ENCODE assay signal across 11 cellular contexts in genomic region chr4:153001626-153002025, GRCh38.
"Had no signal": no experiment of that assay in that cellular context is flagged by ENCODE, and none has a peak within 500 bp of the region (broad histone marks: within the 10 kb centered on the region; RNA-seq: fewer than 3 reads in every experiment).

No MANE protein-coding gene starts in this region.

- H3K9me3 ChIP-seq: gastrocnemius medialis, suprapubic skin, upper lobe of right lung had no signal

- H3K9me3 Mint-ChIP-seq: activated naive CD4-positive, alpha-beta T cell treated with anti-CD3 and anti-CD28 coated beads for 36 hours; stimulated activated memory B cell treated with anti-CD40 and anti-IgM and Interleukin-4, amounts not matched to agents 10 μg/mL and 1 μg/mL and 100 μg/mL, for 72 hours had no signal

- ATAC-seq: activated CD4-positive, alpha-beta T cell treated with anti-CD3 and anti-CD28 coated beads for 36 hours; activated CD8-positive, alpha-beta T cell treated with anti-CD3 and anti-CD28 coated beads, Interleukin-2, amount 10 ng/mL, durations not matched to agents 7 days and 5 days; gastrocnemius medialis; stimulated activated memory B cell treated with anti-CD40 and anti-IgM and Interleukin-4, amounts not matched to agents 10 μg/mL and 1 μg/mL and 100 μg/mL, for 72 hours; upper lobe of right lung had no signal

- H3K27me3 Mint-ChIP-seq: activated CD4-positive, alpha-beta T cell treated with anti-CD3 and anti-CD28 coated beads for 36 hours had no signal

- H3K4me3 Mint-ChIP-seq: activated CD4-positive, alpha-beta T cell treated with anti-CD3 and anti-CD28 coated beads for 36 hours; activated CD8-positive, alpha-beta T cell treated with anti-CD3 and anti-CD28 coated beads, Interleukin-2, amount 10 ng/mL, durations not matched to agents 7 days and 5 days; activated naive CD4-positive, alpha-beta T cell treated with anti-CD3 and anti-CD28 coated beads for 36 hours; stimulated activated memory B cell treated with anti-CD40 and anti-IgM and Interleukin-4, amounts not matched to agents 10 μg/mL and 1 μg/mL and 100 μg/mL, for 72 hours had no signal

- DNase-seq: activated CD4-positive, alpha-beta T cell treated with anti-CD3 and anti-CD28 coated beads for 36 hours; activated CD8-positive, alpha-beta T cell treated with anti-CD3 and anti-CD28 coated beads, Interleukin-2, amount 10 ng/mL, durations not matched to agents 7 days and 5 days; activated naive CD4-positive, alpha-beta T cell treated with anti-CD3 and anti-CD28 coated beads for 36 hours; effector CD4-positive, alpha-beta T cell; gastrocnemius medialis; mesendoderm; stimulated activated CD4-positive, alpha-beta T cell treated with anti-CD3 and anti-CD28 coated beads, Interleukin-1b, Interleukin-23, amount 100 ng/mL, for 48 hours; upper lobe of right lung had no signal

- H3K4me1 ChIP-seq: gastrocnemius medialis, upper lobe of right lung had no signal

- H3K4me1 Mint-ChIP-seq: activated CD4-positive, alpha-beta T cell treated with anti-CD3 and anti-CD28 coated beads for 36 hours had no signal

- H3K27me3 ChIP-seq: gastrocnemius medialis, suprapubic skin, upper lobe of right lung had no signal

- H3K36me3 Mint-ChIP-seq: stimulated activated memory B cell treated with anti-CD40 and anti-IgM and Interleukin-4, amounts not matched to agents 10 μg/mL and 1 μg/mL and 100 μg/mL, for 72 hours had no signal

- H3K27ac Mint-ChIP-seq: activated CD4-positive, alpha-beta T cell treated with anti-CD3 and anti-CD28 coated beads for 36 hours; activated CD8-positive, alpha-beta T cell treated with anti-CD3 and anti-CD28 coated beads, Interleukin-2, amount 10 ng/mL, durations not matched to agents 7 days and 5 days; activated naive CD4-positive, alpha-beta T cell treated with anti-CD3 and anti-CD28 coated beads for 36 hours; stimulated activated memory B cell treated with anti-CD40 and anti-IgM and Interleukin-4, amounts not matched to agents 10 μg/mL and 1 μg/mL and 100 μg/mL, for 72 hours had no signal

- H3K36me3 ChIP-seq: gastrocnemius medialis, suprapubic skin, upper lobe of right lung had no signal

- H3K27ac ChIP-seq: coronary artery, gastrocnemius medialis, suprapubic skin, upper lobe of right lung had no signal

- H3K4me3 ChIP-seq: coronary artery, gastrocnemius medialis, suprapubic skin, upper lobe of right lung had no signal
